ENCODE assay signal across 16 cellular contexts in genomic region chr4:45621926-45622325, GRCh38.
DNase-seq lines count a peak whose midpoint lies in the region; ATAC-seq and TF ChIP-seq lines count a peak whose summit lies in the region.
"Had no signal": no experiment of that assay in that cellular context is flagged by ENCODE, and none has a peak within 500 bp of the region (broad histone marks: within the 10 kb centered on the region; RNA-seq: fewer than 3 reads in every experiment).

No MANE protein-coding gene starts in this region.

- H3K9me3 ChIP-seq in esophagus squamous epithelium = no peaks in the 10 kb centered on the region
- H3K9me3 ChIP-seq in vagina = no peaks in the 10 kb centered on the region

- TF ChIP-seq POLR2A in esophagus squamous epithelium (IDR thresholded peaks at IDR 0.05) = no peak
- no peak for TF ChIP-seq POLR2A in vagina (IDR thresholded peaks at IDR 0.05)

- no peaks in the 10 kb centered on the region for H3K4me1 ChIP-seq in esophagus squamous epithelium
- no peaks in the 10 kb centered on the region for H3K4me1 ChIP-seq in vagina

- intact Hi-C loops in esophagus squamous epithelium (cut with DNase I) = no loop called here
- intact Hi-C loops in vagina (cut with DNase I) = no loop called here

- DNase-seq in A172 (ENCODE audit: low spot score) = peak; percentile 2
- peak; percentile 15 for DNase-seq in LoVo (ENCODE audit: low spot score)
- DNase-seq in astrocyte of the hippocampus (ENCODE audit: low read depth, low spot score) = peak; percentile 17
- DNase-seq in iris pigment epithelial cell (ENCODE audit: low read depth) = peak; percentile 34
- DNase-seq in esophagus squamous epithelium (lab: John Stamatoyannopoulos, UW) = no peak
- DNase-seq in vagina (ENCODE audit: extremely low spot score in 2 of 2) = no peak
- DNase-seq: 8988T; activated CD4-positive, alpha-beta T cell treated with anti-CD3 and anti-CD28 coated beads, Interleukin-2, amount 50 U/mL, for 1 hour; activated T-cell treated with anti-CD3 and anti-CD28 coated beads, Interleukin-2, amount 50 U/mL, for 48 hours; GF-D8; left cardiac atrium; NCI-H2081; NCI-H82; SHP77 treated with DMSO at 0.1 percent for 48 hours had no signal

- H3K36me3 ChIP-seq in esophagus squamous epithelium (no peaks in the 10 kb centered on the region), vagina (no peaks in the 10 kb centered on the region)

- H3K27me3 ChIP-seq in esophagus squamous epithelium = no peaks in the 10 kb centered on the region
- no peaks in the 10 kb centered on the region for H3K27me3 ChIP-seq in vagina

- WGBS in esophagus squamous epithelium, 2 donors = 31 to 39% methylated on average over 2 of the region's 2 CpGs

- ATAC-seq in GM18502 (IDR thresholded peaks at IDR 0.05; ENCODE audit: poor library complexity, unreplicated experiment) (no peak), HG03095 (IDR thresholded peaks at IDR 0.05; ENCODE audit: unreplicated experiment) (no peak)

- no peak overlapping the region for H3K27ac ChIP-seq in esophagus squamous epithelium
- H3K27ac ChIP-seq in vagina = no peak overlapping the region

- H3K4me3 ChIP-seq in esophagus squamous epithelium = no peak overlapping the region
- H3K4me3 ChIP-seq in vagina = no peak overlapping the region

- TF ChIP-seq CTCF in esophagus squamous epithelium (IDR thresholded peaks at IDR 0.05) = no peak
- TF ChIP-seq CTCF in vagina (IDR thresholded peaks at IDR 0.05) = no peak

Comparison
In these comparisons a context has a peak if more than half of its experiments do, and no peak if none do; other contexts are left out.
1. DNase-seq: peak in A172 (single experiment), LoVo (single experiment), astrocyte of the hippocampus (single experiment) and iris pigment epithelial cell (single experiment); none in esophagus squamous epithelium (single experiment) and vagina (0 of 2).